ENCODE assay signal across 13 cellular contexts in genomic region chr4:13378973-13379759, GRCh38.
DNase-seq lines count a peak whose midpoint lies in the region; ATAC-seq lines count a peak whose summit lies in the region.
"Had no signal": no experiment of that assay in that cellular context is flagged by ENCODE, and none has a peak within 500 bp of the region (broad histone marks: within the 10 kb centered on the region; RNA-seq: fewer than 3 reads in every experiment).

No MANE protein-coding gene starts in this region.

- no peaks in the 10 kb centered on the region for H3K36me3 ChIP-seq in mesendoderm (ENCODE audit: control insufficient read depth, insufficient read depth, low read length)
- H3K36me3 ChIP-seq: neutrophil had no signal

- ATAC-seq in GM18909 (IDR thresholded peaks at IDR 0.05; ENCODE audit: poor library complexity, unreplicated experiment) (peak; percentile 71), GM21619 (IDR thresholded peaks at IDR 0.05; ENCODE audit: unreplicated experiment) (peak; percentile 77), HG03139 (IDR thresholded peaks at IDR 0.05; ENCODE audit: unreplicated experiment) (peak; percentile 71)

- H3K27me3 ChIP-seq in mesendoderm (ENCODE audit: insufficient read depth, low read length, poor library complexity) = no peaks in the 10 kb centered on the region
- H3K27me3 ChIP-seq: neutrophil had no signal

- H4K5ac ChIP-seq in mesendoderm (ENCODE audit: low read length) = no peak overlapping the region

- no peaks in the 10 kb centered on the region for H3K79me1 ChIP-seq in mesendoderm (ENCODE audit: low read length)

- H4K8ac ChIP-seq in mesendoderm (ENCODE audit: low read depth, low read length) = no peak overlapping the region

- no peak overlapping the region for H3K4me2 ChIP-seq in mesendoderm (ENCODE audit: low read length)

- H3K79me2 ChIP-seq in mesendoderm (ENCODE audit: control insufficient read depth, insufficient read depth, low read length) = no peaks in the 10 kb centered on the region

- H3K27ac ChIP-seq in mesendoderm (ENCODE audit: low read depth, low read length) = no peak overlapping the region
- H3K27ac ChIP-seq: C4-2B, neutrophil had no signal

- no peak overlapping the region for H3K56ac ChIP-seq in mesendoderm (ENCODE audit: low read length)

- no peak overlapping the region for H3K4ac ChIP-seq in mesendoderm (ENCODE audit: low read depth, low read length)

- no CpG with 5 or more reads among the region's 9 CpGs for WGBS in mesendoderm (ENCODE audit: extremely low coverage, insufficient coverage, low lambda C conversion rate)

- H3K18ac ChIP-seq in mesendoderm (ENCODE audit: low read length) = no peak overlapping the region

- H2BK5ac ChIP-seq in mesendoderm (ENCODE audit: low read length) = no peak overlapping the region

- no peak overlapping the region for H2AK5ac ChIP-seq in mesendoderm (ENCODE audit: low read length)

- no peak overlapping the region for H2BK15ac ChIP-seq in mesendoderm (replicated peaks; ENCODE audit: low read depth)

- H3K4me1 ChIP-seq in mesendoderm (ENCODE audit: control insufficient read depth, low read depth, low read length) = no peaks in the 10 kb centered on the region

- DNase-seq in mesendoderm = peak; percentile 16
- DNase-seq in NCI-H69 (lab: John Stamatoyannopoulos, UW) = no peak
- no peak for DNase-seq in HT-29 (ENCODE audit: low spot score)
- no peak for DNase-seq in dedifferentiated amniotic fluid mesenchymal stem cell (ENCODE audit: extremely low spot score)
- DNase-seq in RPMI8226 = no peak
- DNase-seq: activated T-cell treated with anti-CD3 and anti-CD28 coated beads, Interleukin-2, amount 50 U/mL, for 48 hours; amygdala; cortex of kidney had no signal

- H3K4me3 ChIP-seq in mesendoderm (ENCODE audit: low read length) = no peak overlapping the region

- H2BK120ac ChIP-seq in mesendoderm (ENCODE audit: low read depth, low read length) = no peak overlapping the region

- H3K23ac ChIP-seq in mesendoderm (ENCODE audit: low read length) = no peak overlapping the region

- H3K9ac ChIP-seq in mesendoderm (ENCODE audit: low read length) = no peak overlapping the region
